ENCODE assay signal across 9 cellular contexts in genomic region chr20:46399401-46399800, GRCh38. TPM values are rescaled to one million over a fixed set of nuclear protein-coding genes. Genes with fewer than 3 reads are reported as not detected.
DNase-seq lines count a peak whose midpoint lies in the region; ATAC-seq and TF ChIP-seq lines count a peak whose summit lies in the region.
"Had no signal": no experiment of that assay in that cellular context is flagged by ENCODE, and none has a peak within 500 bp of the region (broad histone marks: within the 10 kb centered on the region; RNA-seq: fewer than 3 reads in every experiment).

No MANE protein-coding gene starts in this region.

- H3K27ac ChIP-seq in mesenchymal stem cell (ENCODE audit: low read length, poor library complexity, severe bottlenecking) (no peak overlapping the region), transverse colon (peak overlapping the region; percentile 69 to 84 (median 78)), ovary (no peak overlapping the region)

- H3K9me3 Mint-ChIP-seq in activated naive CD4-positive, alpha-beta T cell treated with anti-CD3 and anti-CD28 coated beads for 36 hours: no peaks in the 10 kb centered on the region
- H3K9me3 Mint-ChIP-seq in activated naive CD8-positive, alpha-beta T cell treated with anti-CD3 and anti-CD28 coated beads, Interleukin-2, amount 10 ng/mL, durations not matched to agents 7 days and 5 days: no peaks in the 10 kb centered on the region

- TF ChIP-seq EP300 in transverse colon (IDR thresholded peaks at IDR 0.05; ENCODE audit: low read depth): no peak
- TF ChIP-seq EP300 in ovary (IDR thresholded peaks at IDR 0.05): no peak

- TF ChIP-seq CTCF in transverse colon (IDR thresholded peaks at IDR 0.05) (no peak), ovary (IDR thresholded peaks at IDR 0.05) (no peak)

- H4K91ac ChIP-seq in mesenchymal stem cell (ENCODE audit: low read length): no peak overlapping the region

- POLR2A ChIA-PET in activated naive CD8-positive, alpha-beta T cell treated with anti-CD3 and anti-CD28 coated beads, Interleukin-2, amount 10 ng/mL, durations not matched to agents 7 days and 5 days (lab: Charles Lee): interaction anchor here (6.5 kb wide), 1 partner anchor 36 kb away, joined by 74 read pairs; no protein-coding TSS in a partner anchor

- peak overlapping the region; percentile 85 for H3K9ac ChIP-seq in mesenchymal stem cell (ENCODE audit: low read length)

- peak overlapping the region in 1 of 2 experiments; percentile 54 for H3K18ac ChIP-seq in mesenchymal stem cell (ENCODE audit: low read depth in 1 of 2, low read length in 2 of 2)

- H3K4me1 Mint-ChIP-seq in activated naive CD4-positive, alpha-beta T cell treated with anti-CD3 and anti-CD28 coated beads for 36 hours (ENCODE audit: low read depth): peaks cover 52% of the 10 kb centered on the region
- H3K4me1 Mint-ChIP-seq in activated naive CD8-positive, alpha-beta T cell treated with anti-CD3 and anti-CD28 coated beads, Interleukin-2, amount 10 ng/mL, durations not matched to agents 7 days and 5 days: peaks cover 58% of the 10 kb centered on the region

- H3K4me2 ChIP-seq in mesenchymal stem cell (ENCODE audit: low read length, poor library complexity, severe bottlenecking): no peak overlapping the region

- in situ Hi-C loops in transverse colon (cut with MboI; ENCODE audit: low pct_ligation_motif_present in 1 of 4, low pct_unique_long_range_greater_than_20kb in 1 of 4, low sequenced_read_pairs in 3 of 4): no loop called here

- no peaks in the 10 kb centered on the region for H3K27me3 Mint-ChIP-seq in activated naive CD4-positive, alpha-beta T cell treated with anti-CD3 and anti-CD28 coated beads for 36 hours (ENCODE audit: low read depth)
- H3K27me3 Mint-ChIP-seq in activated naive CD8-positive, alpha-beta T cell treated with anti-CD3 and anti-CD28 coated beads, Interleukin-2, amount 10 ng/mL, durations not matched to agents 7 days and 5 days: no peaks in the 10 kb centered on the region

- H2BK12ac ChIP-seq in mesenchymal stem cell (ENCODE audit: low read length in 2 of 2): peak overlapping the region; percentile 37 to 69

- intact Hi-C loops in activated naive CD4-positive, alpha-beta T cell treated with anti-CD3 and anti-CD28 coated beads for 36 hours (cut with micrococcal nuclease): no loop called here
- intact Hi-C loops in transverse colon (cut with DNase I; ENCODE audit: low total_unique reads) (no loop called here), ovary (cut with DNase I) (no loop called here)

- H3K23ac ChIP-seq in mesenchymal stem cell (ENCODE audit: low read length in 2 of 2): no peak overlapping the region

- H2BK120ac ChIP-seq in mesenchymal stem cell (ENCODE audit: low read depth, low read length): peak overlapping the region; percentile 35

- peak; percentile 29 for DNase-seq in activated naive CD4-positive, alpha-beta T cell treated with anti-CD3 and anti-CD28 coated beads for 36 hours
- no peak for DNase-seq in activated naive CD4-positive, alpha-beta T cell treated with Interleukin-2 at 50 U/mL for 16 hours
- no peak for DNase-seq in activated naive CD8-positive, alpha-beta T cell treated with anti-CD3 and anti-CD28 coated beads, Interleukin-2, amount 10 ng/mL, durations not matched to agents 7 days and 5 days
- DNase-seq in mesenchymal stem cell (no peak), transverse colon (no peak), hypothalamus (lab: John Stamatoyannopoulos, UW) (no peak), ovary (no peak)
- DNase-seq in stimulated activated CD4-positive, alpha-beta T cell treated with anti-CD3 and anti-CD28 coated beads, Interleukin-15, amount 100 ng/mL, for 24 hours: no peak
- DNase-seq: AML-193 had no signal

- peaks cover 12% of the 10 kb centered on the region for H3K36me3 Mint-ChIP-seq in activated naive CD4-positive, alpha-beta T cell treated with anti-CD3 and anti-CD28 coated beads for 36 hours (ENCODE audit: low read depth)
- H3K36me3 Mint-ChIP-seq in activated naive CD8-positive, alpha-beta T cell treated with anti-CD3 and anti-CD28 coated beads, Interleukin-2, amount 10 ng/mL, durations not matched to agents 7 days and 5 days: peaks cover 17% of the 10 kb centered on the region

- H3K27ac Mint-ChIP-seq in activated naive CD4-positive, alpha-beta T cell treated with anti-CD3 and anti-CD28 coated beads for 36 hours: peak overlapping the region; percentile 73
- peak overlapping the region; percentile 78 for H3K27ac Mint-ChIP-seq in activated naive CD8-positive, alpha-beta T cell treated with anti-CD3 and anti-CD28 coated beads, Interleukin-2, amount 10 ng/mL, durations not matched to agents 7 days and 5 days

- no peaks in the 10 kb centered on the region for H3K9me3 ChIP-seq in mesenchymal stem cell (ENCODE audit: control insufficient read depth, low read length)
- H3K9me3 ChIP-seq in transverse colon: no peaks in the 10 kb centered on the region
- no peaks in the 10 kb centered on the region for H3K9me3 ChIP-seq in ovary

- no peak overlapping the region for H3K4me3 ChIP-seq in mesenchymal stem cell (ENCODE audit: insufficient read depth in 1 of 2, low read depth in 1 of 2, low read length in 2 of 2)
- no peak overlapping the region for H3K4me3 ChIP-seq in transverse colon
- no peak overlapping the region for H3K4me3 ChIP-seq in ovary

- H3K79me1 ChIP-seq in mesenchymal stem cell (replicated peaks; ENCODE audit: low read length, poor library complexity, severe bottlenecking): peaks cover 35% of the 10 kb centered on the region

- H3K27me3 ChIP-seq in mesenchymal stem cell (ENCODE audit: control insufficient read depth in 1 of 2, insufficient read depth in 1 of 2, low read length in 2 of 2) (no peaks in the 10 kb centered on the region), transverse colon (no peaks in the 10 kb centered on the region), ovary (no peaks in the 10 kb centered on the region)

- H3K4me3 Mint-ChIP-seq in activated naive CD4-positive, alpha-beta T cell treated with anti-CD3 and anti-CD28 coated beads for 36 hours: no peak overlapping the region
- peak overlapping the region; percentile 44 for H3K4me3 Mint-ChIP-seq in activated naive CD8-positive, alpha-beta T cell treated with anti-CD3 and anti-CD28 coated beads, Interleukin-2, amount 10 ng/mL, durations not matched to agents 7 days and 5 days

- H2AK5ac ChIP-seq in mesenchymal stem cell (ENCODE audit: low read length, severe bottlenecking): no peak overlapping the region

- peak; percentile 15 for ATAC-seq in activated naive CD8-positive, alpha-beta T cell treated with anti-CD3 and anti-CD28 coated beads, Interleukin-2, amount 10 ng/mL, durations not matched to agents 7 days and 5 days (ENCODE audit: low read depth)

- no peak overlapping the region for H3K4ac ChIP-seq in mesenchymal stem cell (ENCODE audit: low read depth in 1 of 2, low read length in 2 of 2)

- H3K36me3 ChIP-seq in mesenchymal stem cell (ENCODE audit: control insufficient read depth in 1 of 2, insufficient read depth in 2 of 2, low read depth in 1 of 2, low read length in 2 of 2): peaks cover 4 to 52% of the 10 kb centered on the region in 2 experiments
- H3K36me3 ChIP-seq in transverse colon: no peaks in the 10 kb centered on the region
- no peaks in the 10 kb centered on the region for H3K36me3 ChIP-seq in ovary

- CTCF ChIA-PET in activated naive CD4-positive, alpha-beta T cell treated with anti-CD3 and anti-CD28 coated beads for 36 hours (lab: Charles Lee): interaction anchor here (0.7 to 1.1 kb wide), 3 partner anchors 14 to 385 kb away, joined by 3 read pairs; no protein-coding TSS in a partner anchor

- no peak overlapping the region for H4K8ac ChIP-seq in mesenchymal stem cell (ENCODE audit: low read length)

- no peak overlapping the region for H2BK15ac ChIP-seq in mesenchymal stem cell (ENCODE audit: low read depth, poor library complexity, severe bottlenecking)

- peaks cover 7% of the 10 kb centered on the region for H3K4me1 ChIP-seq in mesenchymal stem cell (ENCODE audit: control insufficient read depth, insufficient read depth, low read depth, low read length)
- H3K4me1 ChIP-seq in transverse colon: peaks cover 26 to 75% (median 43%) of the 10 kb centered on the region in 4 donors
- H3K4me1 ChIP-seq in ovary (ENCODE audit: insufficient read depth): peaks cover 20% of the 10 kb centered on the region

- H3K14ac ChIP-seq in mesenchymal stem cell (ENCODE audit: low read length in 2 of 2): peak overlapping the region in 1 of 2 experiments; percentile 58

- WGBS in mesenchymal stem cell: 88% methylated on average over 3 of the region's 3 CpGs
- WGBS in transverse colon (ENCODE audit: low coverage in 1 of 2), 2 donors: 48 to 60% methylated on average over 1 to 3 of the region's 3 CpGs
- 69 to 74% (median 74%) methylated on average over 3 of the region's 3 CpGs for WGBS in ovary, 3 donors

- no peak overlapping the region for H2AFZ ChIP-seq in mesenchymal stem cell (ENCODE audit: low read depth, low read length)

- peak; percentile 33 for TF ChIP-seq POLR2A in transverse colon (IDR thresholded peaks at IDR 0.05)
- TF ChIP-seq POLR2A in ovary (IDR thresholded peaks at IDR 0.05): no peak

- no peak overlapping the region for H2BK5ac ChIP-seq in mesenchymal stem cell (ENCODE audit: low read depth, low read length, poor library complexity, severe bottlenecking)

RNA-seq across cellular contexts. Expression of gene ELMO2, which starts 7.0 kb away (rescaled TPM):
- total RNA-seq in activated naive CD4-positive, alpha-beta T cell treated with anti-CD3 and anti-CD28 coated beads for 36 hours: 10 to 100 TPM; 76.8 to 81.0 TPM
- total RNA-seq in activated naive CD8-positive, alpha-beta T cell treated with anti-CD3 and anti-CD28 coated beads, Interleukin-2, amount 10 ng/mL, durations not matched to agents 7 days and 5 days: 10 to 100 TPM; 66.8 to 75.2 TPM
- 31.9 TPM for polyA plus RNA-seq in mesenchymal stem cell (2013, experiment 1 of 2)
- polyA plus RNA-seq in mesenchymal stem cell (2013, experiment 2 of 2): 31.5 TPM
- total RNA-seq in transverse colon (10 to 100 TPM; 13.5 to 30.0 (median 22.1) TPM), ovary (10 to 100 TPM; 20.1 to 51.7 (median 41.0) TPM)
- polyA plus RNA-seq in ovary: 10 to 100 TPM; 19.1 to 57.6 TPM

Comparison
In these comparisons a context has a peak if more than half of its experiments do, and no peak if none do; other contexts are left out.
1. H3K27ac ChIP-seq: peak in transverse colon (4 of 4); none in mesenchymal stem cell (single experiment) and ovary (0 of 2).